32 cellular contexts compared by ENCODE assay signal in the genomic region with DNA sequence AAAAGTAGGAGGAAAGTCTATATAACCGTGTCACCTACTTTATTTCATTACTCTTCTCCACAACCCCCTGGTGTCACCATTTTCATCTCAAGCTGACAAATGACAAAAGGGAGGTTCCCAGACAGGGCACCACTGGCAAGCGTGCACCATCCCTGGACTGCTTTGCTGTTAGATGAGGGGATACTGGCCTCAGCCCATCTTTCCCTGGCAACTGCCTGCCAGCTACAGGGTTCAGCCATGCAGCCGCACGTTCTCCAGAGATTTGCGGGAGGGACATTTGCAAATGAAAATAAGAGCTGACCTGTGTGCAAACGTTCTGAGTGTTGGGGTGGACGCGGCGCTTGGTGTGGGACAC. TPM values are rescaled to one million over a fixed set of nuclear protein-coding genes. Genes with fewer than 3 reads are reported as not detected.
"Had no signal": no experiment of that assay in that cellular context is flagged by ENCODE, and none has a peak within 500 bp of the region (broad histone marks: within the 10 kb centered on the region; RNA-seq: fewer than 3 reads in every experiment).

No MANE protein-coding gene starts in this region.

- ATAC-seq: activated CD8-positive, alpha-beta memory T cell treated with anti-CD3 and anti-CD28 coated beads, Interleukin-2, amount 10 ng/mL, durations not matched to agents 7 days and 5 days; body of pancreas; T-cell had no signal

- H3K4me1 ChIP-seq: ascending aorta, body of pancreas, Peyer's patch had no signal

- DNase-seq: activated B cell treated with CpG ODN at 0.5 μM for 24 hours; activated CD4-positive, alpha-beta T cell treated with anti-CD3 and anti-CD28 coated beads for 1 hour; activated CD4-positive, alpha-beta T cell treated with anti-CD3 and anti-CD28 coated beads, Interleukin-2, amount 10 ng/mL, durations not matched to agents 24 days and 14 days; activated CD4-positive, alpha-beta T cell treated with anti-CD3 and anti-CD28 coated beads, Interleukin-2, amount 50 U/mL, for 48 hours; activated CD8-positive, alpha-beta memory T cell treated with anti-CD3 and anti-CD28 coated beads, Interleukin-2, amount 10 ng/mL, durations not matched to agents 7 days and 5 days; activated effector memory CD4-positive, alpha-beta T cell treated with Interleukin-2 at 50 U/mL for 16 hours; activated naive CD4-positive, alpha-beta T cell; activated T-cell treated with anti-CD3 and anti-CD28 coated beads, Interleukin-2, amount 50 U/mL, for 24 hours; body of pancreas; central memory CD4-positive, alpha-beta T cell; MG63; MV-4-11; NCI-H1092 treated with DMSO at 0.1 percent for 48 hours; NCI-H1417 treated with DMSO at 0.1 percent for 48 hours; NCI-H1694; NCI-H2029; NCI-H2107; NCI-H2171 treated with DMSO at 0.1 percent for 48 hours; NCI-H226; NCI-H526; NCI-H774; NK-92 treated with Interleukin-12 subunit alpha and Interleukin-12 subunit beta, amount 100 ng/mL, for 24 hours; SIG-M5; T-cell; T-helper 2 cell; T1000 had no signal

- H3K4me3 ChIP-seq: ascending aorta, body of pancreas, MG63, Peyer's patch had no signal

- H3K27ac ChIP-seq: ascending aorta, body of pancreas, Peyer's patch, RWPE1 had no signal

- H3K36me3 ChIP-seq: ascending aorta, MG63, Peyer's patch had no signal

- H3K27me3 ChIP-seq: ascending aorta, body of pancreas, MG63, Peyer's patch had no signal

- H3K9me3 ChIP-seq: ascending aorta, body of pancreas, MG63, Peyer's patch had no signal

RNA-seq across cellular contexts. Expression of gene UROC1, which starts 0.7 kb away (rescaled TPM):
- total RNA-seq: activated B cell treated with CpG ODN at 0.5 μM for 24 hours; activated CD4-positive, alpha-beta T cell treated with anti-CD3 and anti-CD28 coated beads, Interleukin-2, amount 10 ng/mL, durations not matched to agents 24 days and 14 days; activated CD8-positive, alpha-beta memory T cell treated with anti-CD3 and anti-CD28 coated beads, Interleukin-2, amount 10 ng/mL, durations not matched to agents 7 days and 5 days; activated T-helper 1 cell treated with anti-CD3 and anti-CD28 coated beads, Interleukin-12 subunit alpha, Interleukin-12 subunit beta, Interleukin-2, Interleukin-4 antibody, amounts not matched to agents 30 ng/mL and 10 ng/mL and 1 ng/mL, durations not matched to agents 14 hours and 24 hours and 36 hours; ascending aorta; body of pancreas; bronchial epithelial cell; NCI-H460; Peyer's patch had no signal

RNA-seq across cellular contexts. Expression of gene CHST13, which starts 7.0 kb away (rescaled TPM):
- total RNA-seq: activated B cell treated with CpG ODN at 0.5 μM for 24 hours; activated CD4-positive, alpha-beta T cell treated with anti-CD3 and anti-CD28 coated beads, Interleukin-2, amount 10 ng/mL, durations not matched to agents 24 days and 14 days; activated CD8-positive, alpha-beta memory T cell treated with anti-CD3 and anti-CD28 coated beads, Interleukin-2, amount 10 ng/mL, durations not matched to agents 7 days and 5 days; activated T-helper 1 cell treated with anti-CD3 and anti-CD28 coated beads, Interleukin-12 subunit alpha, Interleukin-12 subunit beta, Interleukin-2, Interleukin-4 antibody, amounts not matched to agents 30 ng/mL and 10 ng/mL and 1 ng/mL, durations not matched to agents 14 hours and 24 hours and 36 hours; ascending aorta; bronchial epithelial cell; NCI-H460 had no signal

RNA-seq across cellular contexts. Expression of gene C3orf22, which starts 41.8 kb away (rescaled TPM):
- total RNA-seq: activated B cell treated with CpG ODN at 0.5 μM for 24 hours; activated CD4-positive, alpha-beta T cell treated with anti-CD3 and anti-CD28 coated beads, Interleukin-2, amount 10 ng/mL, durations not matched to agents 24 days and 14 days; activated CD8-positive, alpha-beta memory T cell treated with anti-CD3 and anti-CD28 coated beads, Interleukin-2, amount 10 ng/mL, durations not matched to agents 7 days and 5 days; activated T-helper 1 cell treated with anti-CD3 and anti-CD28 coated beads, Interleukin-12 subunit alpha, Interleukin-12 subunit beta, Interleukin-2, Interleukin-4 antibody, amounts not matched to agents 30 ng/mL and 10 ng/mL and 1 ng/mL, durations not matched to agents 14 hours and 24 hours and 36 hours; ascending aorta; body of pancreas; bronchial epithelial cell; NCI-H460; Peyer's patch; T-cell had no signal
